In the genomic region with DNA sequence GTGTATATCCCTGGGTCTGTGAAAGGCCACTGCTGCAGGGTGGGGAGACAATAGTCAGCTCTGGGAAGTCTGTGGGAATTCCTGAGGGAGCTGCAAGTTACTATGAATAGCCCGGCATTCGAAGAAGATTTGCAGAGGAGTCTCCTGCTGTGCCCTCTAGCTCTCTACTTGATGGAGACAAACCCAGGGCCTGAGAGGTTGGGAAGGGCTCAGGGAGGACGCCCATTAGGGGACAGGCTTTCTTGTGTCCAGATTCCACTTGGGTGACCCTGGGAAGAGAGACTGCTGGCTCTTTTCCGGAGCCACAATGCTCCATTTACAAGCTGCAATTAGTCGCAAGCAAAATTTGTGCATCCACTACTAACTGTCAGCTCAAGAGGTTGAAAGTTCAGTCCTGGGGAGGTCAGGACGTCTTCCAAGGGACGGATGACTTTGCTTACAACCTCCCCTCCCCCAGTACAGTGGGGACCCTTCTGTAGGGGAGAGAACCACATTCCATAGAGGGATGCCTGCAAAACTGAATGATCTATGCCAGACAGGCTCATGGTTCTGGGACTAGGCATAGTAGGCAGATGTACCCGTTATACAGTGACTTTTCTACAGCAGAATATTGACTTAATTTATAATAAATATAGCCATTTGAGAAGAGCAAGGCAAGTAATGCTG, we compare ENCODE assay signal across 2 cellular contexts.
TF ChIP-seq lines count a peak whose summit lies in the region.

No MANE protein-coding gene starts in this region.

TF ChIP-seq in H1, 55 proteins besides CTCF, POLR2A, EP300 and RAD21 (continues in another document):
- TF ChIP-seq BRCA1 (IDR thresholded peaks at IDR 0.05; ENCODE audit: low read depth, low read length) (no peak), KDM5A (IDR thresholded peaks at IDR 0.05; ENCODE audit: low read length) (no peak), BACH1 (IDR thresholded peaks at IDR 0.05; ENCODE audit: low read length) (peak; percentile 13; the same call in 1 of the 2 replicates), KDM4A (IDR thresholded peaks at IDR 0.05; ENCODE audit: low read depth, low read length, severe bottlenecking) (no peak), RBBP5 (IDR thresholded peaks at IDR 0.05; ENCODE audit: borderline replicate concordance, low read depth, low read length) (peak; percentile 71; the same call in 1 of the 2 replicates), TEAD4 (IDR thresholded peaks at IDR 0.05; ENCODE audit: low read depth, low read length) (peak; percentile 50; the same call in 1 of the 2 replicates), SP4 (IDR thresholded peaks at IDR 0.05; ENCODE audit: low read length) (no peak), CHD2 (IDR thresholded peaks at IDR 0.05; ENCODE audit: low read length) (no peak), HDAC2 (IDR thresholded peaks at IDR 0.05; ENCODE audit: borderline replicate concordance in 1 of 2, low read depth in 2 of 2, low read length in 2 of 2) (peak; percentile 53 to 83; a peak in 1 of 4 replicates), GABPA (IDR thresholded peaks at IDR 0.05; ENCODE audit: borderline replicate concordance, insufficient read depth, low read length) (no peak), EGR1 (IDR thresholded peaks at IDR 0.05; ENCODE audit: borderline replicate concordance, low read depth, low read length) (no peak)
- TF ChIP-seq, protein P1, sequence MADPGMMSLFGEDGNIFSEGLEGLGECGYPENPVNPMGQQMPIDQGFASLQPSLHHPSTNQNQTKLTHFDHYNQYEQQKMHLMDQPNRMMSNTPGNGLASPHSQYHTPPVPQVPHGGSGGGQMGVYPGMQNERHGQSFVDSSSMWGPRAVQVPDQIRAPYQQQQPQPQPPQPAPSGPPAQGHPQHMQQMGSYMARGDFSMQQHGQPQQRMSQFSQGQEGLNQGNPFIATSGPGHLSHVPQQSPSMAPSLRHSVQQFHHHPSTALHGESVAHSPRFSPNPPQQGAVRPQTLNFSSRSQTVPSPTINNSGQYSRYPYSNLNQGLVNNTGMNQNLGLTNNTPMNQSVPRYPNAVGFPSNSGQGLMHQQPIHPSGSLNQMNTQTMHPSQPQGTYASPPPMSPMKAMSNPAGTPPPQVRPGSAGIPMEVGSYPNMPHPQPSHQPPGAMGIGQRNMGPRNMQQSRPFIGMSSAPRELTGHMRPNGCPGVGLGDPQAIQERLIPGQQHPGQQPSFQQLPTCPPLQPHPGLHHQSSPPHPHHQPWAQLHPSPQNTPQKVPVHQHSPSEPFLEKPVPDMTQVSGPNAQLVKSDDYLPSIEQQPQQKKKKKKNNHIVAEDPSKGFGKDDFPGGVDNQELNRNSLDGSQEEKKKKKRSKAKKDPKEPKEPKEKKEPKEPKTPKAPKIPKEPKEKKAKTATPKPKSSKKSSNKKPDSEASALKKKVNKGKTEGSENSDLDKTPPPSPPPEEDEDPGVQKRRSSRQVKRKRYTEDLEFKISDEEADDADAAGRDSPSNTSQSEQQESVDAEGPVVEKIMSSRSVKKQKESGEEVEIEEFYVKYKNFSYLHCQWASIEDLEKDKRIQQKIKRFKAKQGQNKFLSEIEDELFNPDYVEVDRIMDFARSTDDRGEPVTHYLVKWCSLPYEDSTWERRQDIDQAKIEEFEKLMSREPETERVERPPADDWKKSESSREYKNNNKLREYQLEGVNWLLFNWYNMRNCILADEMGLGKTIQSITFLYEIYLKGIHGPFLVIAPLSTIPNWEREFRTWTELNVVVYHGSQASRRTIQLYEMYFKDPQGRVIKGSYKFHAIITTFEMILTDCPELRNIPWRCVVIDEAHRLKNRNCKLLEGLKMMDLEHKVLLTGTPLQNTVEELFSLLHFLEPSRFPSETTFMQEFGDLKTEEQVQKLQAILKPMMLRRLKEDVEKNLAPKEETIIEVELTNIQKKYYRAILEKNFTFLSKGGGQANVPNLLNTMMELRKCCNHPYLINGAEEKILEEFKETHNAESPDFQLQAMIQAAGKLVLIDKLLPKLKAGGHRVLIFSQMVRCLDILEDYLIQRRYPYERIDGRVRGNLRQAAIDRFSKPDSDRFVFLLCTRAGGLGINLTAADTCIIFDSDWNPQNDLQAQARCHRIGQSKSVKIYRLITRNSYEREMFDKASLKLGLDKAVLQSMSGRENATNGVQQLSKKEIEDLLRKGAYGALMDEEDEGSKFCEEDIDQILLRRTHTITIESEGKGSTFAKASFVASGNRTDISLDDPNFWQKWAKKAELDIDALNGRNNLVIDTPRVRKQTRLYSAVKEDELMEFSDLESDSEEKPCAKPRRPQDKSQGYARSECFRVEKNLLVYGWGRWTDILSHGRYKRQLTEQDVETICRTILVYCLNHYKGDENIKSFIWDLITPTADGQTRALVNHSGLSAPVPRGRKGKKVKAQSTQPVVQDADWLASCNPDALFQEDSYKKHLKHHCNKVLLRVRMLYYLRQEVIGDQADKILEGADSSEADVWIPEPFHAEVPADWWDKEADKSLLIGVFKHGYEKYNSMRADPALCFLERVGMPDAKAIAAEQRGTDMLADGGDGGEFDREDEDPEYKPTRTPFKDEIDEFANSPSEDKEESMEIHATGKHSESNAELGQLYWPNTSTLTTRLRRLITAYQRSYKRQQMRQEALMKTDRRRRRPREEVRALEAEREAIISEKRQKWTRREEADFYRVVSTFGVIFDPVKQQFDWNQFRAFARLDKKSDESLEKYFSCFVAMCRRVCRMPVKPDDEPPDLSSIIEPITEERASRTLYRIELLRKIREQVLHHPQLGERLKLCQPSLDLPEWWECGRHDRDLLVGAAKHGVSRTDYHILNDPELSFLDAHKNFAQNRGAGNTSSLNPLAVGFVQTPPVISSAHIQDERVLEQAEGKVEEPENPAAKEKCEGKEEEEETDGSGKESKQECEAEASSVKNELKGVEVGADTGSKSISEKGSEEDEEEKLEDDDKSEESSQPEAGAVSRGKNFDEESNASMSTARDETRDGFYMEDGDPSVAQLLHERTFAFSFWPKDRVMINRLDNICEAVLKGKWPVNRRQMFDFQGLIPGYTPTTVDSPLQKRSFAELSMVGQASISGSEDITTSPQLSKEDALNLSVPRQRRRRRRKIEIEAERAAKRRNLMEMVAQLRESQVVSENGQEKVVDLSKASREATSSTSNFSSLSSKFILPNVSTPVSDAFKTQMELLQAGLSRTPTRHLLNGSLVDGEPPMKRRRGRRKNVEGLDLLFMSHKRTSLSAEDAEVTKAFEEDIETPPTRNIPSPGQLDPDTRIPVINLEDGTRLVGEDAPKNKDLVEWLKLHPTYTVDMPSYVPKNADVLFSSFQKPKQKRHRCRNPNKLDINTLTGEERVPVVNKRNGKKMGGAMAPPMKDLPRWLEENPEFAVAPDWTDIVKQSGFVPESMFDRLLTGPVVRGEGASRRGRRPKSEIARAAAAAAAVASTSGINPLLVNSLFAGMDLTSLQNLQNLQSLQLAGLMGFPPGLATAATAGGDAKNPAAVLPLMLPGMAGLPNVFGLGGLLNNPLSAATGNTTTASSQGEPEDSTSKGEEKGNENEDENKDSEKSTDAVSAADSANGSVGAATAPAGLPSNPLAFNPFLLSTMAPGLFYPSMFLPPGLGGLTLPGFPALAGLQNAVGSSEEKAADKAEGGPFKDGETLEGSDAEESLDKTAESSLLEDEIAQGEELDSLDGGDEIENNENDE (IDR thresholded peaks at IDR 0.05; ENCODE audit: insufficient replicate concordance, low read length) = no peak
- TF ChIP-seq, protein P2, sequence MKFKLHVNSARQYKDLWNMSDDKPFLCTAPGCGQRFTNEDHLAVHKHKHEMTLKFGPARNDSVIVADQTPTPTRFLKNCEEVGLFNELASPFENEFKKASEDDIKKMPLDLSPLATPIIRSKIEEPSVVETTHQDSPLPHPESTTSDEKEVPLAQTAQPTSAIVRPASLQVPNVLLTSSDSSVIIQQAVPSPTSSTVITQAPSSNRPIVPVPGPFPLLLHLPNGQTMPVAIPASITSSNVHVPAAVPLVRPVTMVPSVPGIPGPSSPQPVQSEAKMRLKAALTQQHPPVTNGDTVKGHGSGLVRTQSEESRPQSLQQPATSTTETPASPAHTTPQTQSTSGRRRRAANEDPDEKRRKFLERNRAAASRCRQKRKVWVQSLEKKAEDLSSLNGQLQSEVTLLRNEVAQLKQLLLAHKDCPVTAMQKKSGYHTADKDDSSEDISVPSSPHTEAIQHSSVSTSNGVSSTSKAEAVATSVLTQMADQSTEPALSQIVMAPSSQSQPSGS (IDR thresholded peaks at IDR 0.05; ENCODE audit: low read length) = no peak

TF ChIP-seq in GM12891, 5 proteins besides CTCF, POLR2A, EP300 and RAD21:
- TF ChIP-seq TAF1 (IDR thresholded peaks at IDR 0.05; ENCODE audit: low read depth, low read length) (no peak), POU2F2 (IDR thresholded peaks at IDR 0.05; ENCODE audit: low read depth, low read length) (no peak), POLR2AphosphoS5 (IDR thresholded peaks at IDR 0.05; ENCODE audit: low read depth, low read length) (no peak), SPI1 (IDR thresholded peaks at IDR 0.05; ENCODE audit: low read depth, low read length) (no peak), PAX5 (IDR thresholded peaks at IDR 0.05; ENCODE audit: insufficient read depth, low read length, severe bottlenecking) (no peak)
